In the genomic region with DNA sequence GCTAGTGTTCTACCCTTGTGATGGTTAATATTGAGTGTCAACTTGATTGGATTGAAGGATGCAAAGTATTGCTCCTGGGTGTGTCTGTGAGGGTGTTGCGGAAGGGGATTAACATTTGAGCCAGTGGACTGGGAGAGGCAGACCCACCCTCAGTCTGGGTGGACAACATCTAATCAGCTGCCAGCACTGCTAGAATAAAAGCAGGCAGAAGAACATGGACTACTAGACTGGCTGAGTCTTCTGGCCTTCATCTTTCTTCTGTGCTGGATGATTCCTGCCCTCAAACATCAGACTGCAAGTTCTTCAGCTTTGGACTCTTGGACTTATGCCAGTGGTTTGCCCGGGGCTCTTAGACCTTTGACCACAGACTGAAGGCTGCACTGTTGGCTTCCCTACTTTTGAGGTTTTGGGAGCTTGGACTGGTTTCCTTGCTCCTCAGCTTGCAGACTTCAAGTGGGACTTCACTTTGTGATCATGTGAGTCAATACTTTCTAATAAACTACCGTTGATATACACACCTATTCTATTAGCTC, we compare ENCODE assay signal across 24 cellular contexts. TPM values are rescaled to one million over a fixed set of nuclear protein-coding genes. Genes with fewer than 3 reads are reported as not detected.
DNase-seq lines count a peak whose midpoint lies in the region; ATAC-seq and TF ChIP-seq lines count a peak whose summit lies in the region.
"Had no signal": no experiment of that assay in that cellular context is flagged by ENCODE, and none has a peak within 500 bp of the region (broad histone marks: within the 10 kb centered on the region; RNA-seq: fewer than 3 reads in every experiment).

No MANE protein-coding gene starts in this region.

- H3K4me3 ChIP-seq in colonic mucosa (no peak overlapping the region), liver (ENCODE audit: low read depth in 1 of 3, low read length in 3 of 3) (no peak overlapping the region)
- H3K4me3 ChIP-seq: GM12878, Peyer's patch had no signal

- peak in 1 of 2 donors; percentile 7 for TF ChIP-seq RAD21 in liver (IDR thresholded peaks at IDR 0.05)

- WGBS in liver: 59% methylated on average over 3 of the region's 3 CpGs

- H3K9ac ChIP-seq in colonic mucosa (ENCODE audit: low read depth in 2 of 2, low read length in 2 of 2) (no peak overlapping the region), liver (ENCODE audit: low read depth in 1 of 2, low read length in 2 of 2) (no peak overlapping the region)
- H3K9ac ChIP-seq: SK-N-SH had no signal

- H3K9me3 ChIP-seq in colonic mucosa (no peaks in the 10 kb centered on the region), liver (ENCODE audit: control insufficient read depth in 4 of 4, low read length in 3 of 4) (peaks cover 0 to 2% (median 0%) of the 10 kb centered on the region in 4 donors)
- H3K9me3 ChIP-seq: BE2C, Peyer's patch, SK-N-SH had no signal

- intact Hi-C loops in colonic mucosa (cut with DNase I) (no loop called here), sciatic nerve (cut with DNase I) (no loop called here)

- no peaks in the 10 kb centered on the region for H3K4me1 ChIP-seq in colonic mucosa
- H3K4me1 ChIP-seq in liver (ENCODE audit: control insufficient read depth in 4 of 4, insufficient read depth in 4 of 4, low read length in 3 of 4): peaks cover 0 to 5% (median 2%) of the 10 kb centered on the region in 4 donors
- H3K4me1 ChIP-seq: BE2C, Peyer's patch had no signal

- H3K27ac ChIP-seq in colonic mucosa (no peak overlapping the region), liver (ENCODE audit: low read depth in 1 of 2, low read length in 2 of 2) (no peak overlapping the region)
- H3K27ac ChIP-seq: Peyer's patch had no signal

- H3K36me3 ChIP-seq in colonic mucosa: no peaks in the 10 kb centered on the region
- no peaks in the 10 kb centered on the region for H3K36me3 ChIP-seq in liver (ENCODE audit: control insufficient read depth in 4 of 4, insufficient read depth in 3 of 4, low read depth in 1 of 4, low read length in 3 of 4)
- H3K36me3 ChIP-seq: BE2C, Peyer's patch had no signal

- ATAC-seq in sciatic nerve (no peak), GM18873 (IDR thresholded peaks at IDR 0.05; ENCODE audit: low FRiP score, unreplicated experiment) (no peak)
- ATAC-seq: GM12878 had no signal

- peak; percentile 1 for DNase-seq in COLO668 (lab: John Stamatoyannopoulos, UW; ENCODE audit: unreplicated experiment)
- peak; percentile 14 for DNase-seq in OCI-M1 (lab: John Stamatoyannopoulos, UW)
- DNase-seq in colonic mucosa: peak; percentile 29
- DNase-seq in sciatic nerve (ENCODE audit: low spot score): no peak
- DNase-seq in stimulated activated CD4-positive, alpha-beta T cell treated with anti-CD3 and anti-CD28 coated beads, Interleukin-12 subunit alpha, Interleukin-12 subunit beta, amount 100 ng/mL, for 4 hours: no peak
- no peak for DNase-seq in KG1 (lab: John Stamatoyannopoulos, UW)
- DNase-seq: 8988T, ACHN, BE2C, Kasumi-1, MM.1S, NCI-H1048, NCI-H1417, NCI-H1694, NCI-H2029 treated with DMSO at 0.1 percent for 48 hours, NCI-H2227 treated with DMSO at 0.1 percent for 48 hours, NCI-H69, Peyer's patch, SIG-M5, SK-N-SH, SW 1271 had no signal

- H3K27me3 ChIP-seq in colonic mucosa (no peaks in the 10 kb centered on the region), liver (ENCODE audit: control insufficient read depth in 4 of 4, insufficient read depth in 4 of 4, low read length in 3 of 4) (no peaks in the 10 kb centered on the region)
- H3K27me3 ChIP-seq: BE2C, Peyer's patch had no signal

- TF ChIP-seq CTCF in colonic mucosa (IDR thresholded peaks at IDR 0.05) (no peak), liver (IDR thresholded peaks at IDR 0.05; ENCODE audit: low read depth, low read length, missing input control) (no peak)

TF ChIP-seq in liver, 16 proteins besides CTCF, POLR2A, EP300 and RAD21:
- TF ChIP-seq EGR1 (IDR thresholded peaks at IDR 0.05; ENCODE audit: low read depth in 2 of 2): no peak
- TF ChIP-seq TAF1 (conservative IDR thresholded peaks at IDR 0.05): no peak
- TF ChIP-seq JUND (IDR thresholded peaks at IDR 0.05): no peak
- TF ChIP-seq, protein P1, sequence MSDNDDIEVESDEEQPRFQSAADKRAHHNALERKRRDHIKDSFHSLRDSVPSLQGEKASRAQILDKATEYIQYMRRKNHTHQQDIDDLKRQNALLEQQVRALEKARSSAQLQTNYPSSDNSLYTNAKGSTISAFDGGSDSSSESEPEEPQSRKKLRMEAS (IDR thresholded peaks at IDR 0.05): no peak
- no peak for TF ChIP-seq GABPA (IDR thresholded peaks at IDR 0.05 in 1 of 2, conservative IDR thresholded peaks at IDR 0.05 in 1 of 2)
- TF ChIP-seq, protein P2, sequence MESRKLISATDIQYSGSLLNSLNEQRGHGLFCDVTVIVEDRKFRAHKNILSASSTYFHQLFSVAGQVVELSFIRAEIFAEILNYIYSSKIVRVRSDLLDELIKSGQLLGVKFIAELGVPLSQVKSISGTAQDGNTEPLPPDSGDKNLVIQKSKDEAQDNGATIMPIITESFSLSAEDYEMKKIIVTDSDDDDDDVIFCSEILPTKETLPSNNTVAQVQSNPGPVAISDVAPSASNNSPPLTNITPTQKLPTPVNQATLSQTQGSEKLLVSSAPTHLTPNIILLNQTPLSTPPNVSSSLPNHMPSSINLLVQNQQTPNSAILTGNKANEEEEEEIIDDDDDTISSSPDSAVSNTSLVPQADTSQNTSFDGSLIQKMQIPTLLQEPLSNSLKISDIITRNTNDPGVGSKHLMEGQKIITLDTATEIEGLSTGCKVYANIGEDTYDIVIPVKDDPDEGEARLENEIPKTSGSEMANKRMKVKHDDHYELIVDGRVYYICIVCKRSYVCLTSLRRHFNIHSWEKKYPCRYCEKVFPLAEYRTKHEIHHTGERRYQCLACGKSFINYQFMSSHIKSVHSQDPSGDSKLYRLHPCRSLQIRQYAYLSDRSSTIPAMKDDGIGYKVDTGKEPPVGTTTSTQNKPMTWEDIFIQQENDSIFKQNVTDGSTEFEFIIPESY (IDR thresholded peaks at IDR 0.05): no peak
- TF ChIP-seq NR2F2 (IDR thresholded peaks at IDR 0.05): no peak
- TF ChIP-seq HNF4A (conservative IDR thresholded peaks at IDR 0.05): peak; percentile 86 to 95
- TF ChIP-seq, protein P3, sequence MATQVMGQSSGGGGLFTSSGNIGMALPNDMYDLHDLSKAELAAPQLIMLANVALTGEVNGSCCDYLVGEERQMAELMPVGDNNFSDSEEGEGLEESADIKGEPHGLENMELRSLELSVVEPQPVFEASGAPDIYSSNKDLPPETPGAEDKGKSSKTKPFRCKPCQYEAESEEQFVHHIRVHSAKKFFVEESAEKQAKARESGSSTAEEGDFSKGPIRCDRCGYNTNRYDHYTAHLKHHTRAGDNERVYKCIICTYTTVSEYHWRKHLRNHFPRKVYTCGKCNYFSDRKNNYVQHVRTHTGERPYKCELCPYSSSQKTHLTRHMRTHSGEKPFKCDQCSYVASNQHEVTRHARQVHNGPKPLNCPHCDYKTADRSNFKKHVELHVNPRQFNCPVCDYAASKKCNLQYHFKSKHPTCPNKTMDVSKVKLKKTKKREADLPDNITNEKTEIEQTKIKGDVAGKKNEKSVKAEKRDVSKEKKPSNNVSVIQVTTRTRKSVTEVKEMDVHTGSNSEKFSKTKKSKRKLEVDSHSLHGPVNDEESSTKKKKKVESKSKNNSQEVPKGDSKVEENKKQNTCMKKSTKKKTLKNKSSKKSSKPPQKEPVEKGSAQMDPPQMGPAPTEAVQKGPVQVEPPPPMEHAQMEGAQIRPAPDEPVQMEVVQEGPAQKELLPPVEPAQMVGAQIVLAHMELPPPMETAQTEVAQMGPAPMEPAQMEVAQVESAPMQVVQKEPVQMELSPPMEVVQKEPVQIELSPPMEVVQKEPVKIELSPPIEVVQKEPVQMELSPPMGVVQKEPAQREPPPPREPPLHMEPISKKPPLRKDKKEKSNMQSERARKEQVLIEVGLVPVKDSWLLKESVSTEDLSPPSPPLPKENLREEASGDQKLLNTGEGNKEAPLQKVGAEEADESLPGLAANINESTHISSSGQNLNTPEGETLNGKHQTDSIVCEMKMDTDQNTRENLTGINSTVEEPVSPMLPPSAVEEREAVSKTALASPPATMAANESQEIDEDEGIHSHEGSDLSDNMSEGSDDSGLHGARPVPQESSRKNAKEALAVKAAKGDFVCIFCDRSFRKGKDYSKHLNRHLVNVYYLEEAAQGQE (IDR thresholded peaks at IDR 0.05): no peak
- TF ChIP-seq, protein P4, sequence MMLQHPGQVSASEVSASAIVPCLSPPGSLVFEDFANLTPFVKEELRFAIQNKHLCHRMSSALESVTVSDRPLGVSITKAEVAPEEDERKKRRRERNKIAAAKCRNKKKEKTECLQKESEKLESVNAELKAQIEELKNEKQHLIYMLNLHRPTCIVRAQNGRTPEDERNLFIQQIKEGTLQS (IDR thresholded peaks at IDR 0.05): no peak
- no peak for TF ChIP-seq FOXA2 (IDR thresholded peaks at IDR 0.05)
- no peak for TF ChIP-seq YY1 (IDR thresholded peaks at IDR 0.05)
- TF ChIP-seq HNF4G (IDR thresholded peaks at IDR 0.05): peak; percentile 75
- no peak for TF ChIP-seq FOXA1 (IDR thresholded peaks at IDR 0.05)
- no peak for TF ChIP-seq RXRA (IDR thresholded peaks at IDR 0.05)
- peak; percentile 35 for TF ChIP-seq SP1 (IDR thresholded peaks at IDR 0.05)

RNA-seq across cellular contexts. Expression of a gene that starts 50.1 kb away (rescaled TPM):
- total RNA-seq in colonic mucosa (10 to 100 TPM in 1 of 2 donors, 1 to 10 TPM in 1; 9.6 to 12.0 TPM), liver (1 to 10 TPM; 2.7 to 5.7 TPM), sciatic nerve (8.6 TPM)
- 1 to 10 TPM; 2.7 to 3.9 TPM for polyA plus RNA-seq in liver

RNA-seq across cellular contexts. Expression of a gene that starts 50.9 kb away (rescaled TPM):
- total RNA-seq in colonic mucosa (10 to 100 TPM; 42.3 to 62.8 TPM), liver (10 to 100 TPM; 12.6 to 13.3 TPM), sciatic nerve (17.8 TPM)
- polyA plus RNA-seq in liver: 10 to 100 TPM in 1 of 2 donors, 1 to 10 TPM in 1; 9.3 to 12.9 TPM

Comparison
In these comparisons a context has a peak if more than half of its experiments do, and no peak if none do; other contexts are left out.
1. DNase-seq: peak in COLO668 (single experiment), OCI-M1 (single experiment) and colonic mucosa (single experiment); none in sciatic nerve (single experiment), stimulated activated CD4-positive, alpha-beta T cell treated with anti-CD3 and anti-CD28 coated beads, Interleukin-12 subunit alpha, Interleukin-12 subunit beta, amount 100 ng/mL, for 4 hours (single experiment) and KG1 (single experiment).